In the genomic region with DNA sequence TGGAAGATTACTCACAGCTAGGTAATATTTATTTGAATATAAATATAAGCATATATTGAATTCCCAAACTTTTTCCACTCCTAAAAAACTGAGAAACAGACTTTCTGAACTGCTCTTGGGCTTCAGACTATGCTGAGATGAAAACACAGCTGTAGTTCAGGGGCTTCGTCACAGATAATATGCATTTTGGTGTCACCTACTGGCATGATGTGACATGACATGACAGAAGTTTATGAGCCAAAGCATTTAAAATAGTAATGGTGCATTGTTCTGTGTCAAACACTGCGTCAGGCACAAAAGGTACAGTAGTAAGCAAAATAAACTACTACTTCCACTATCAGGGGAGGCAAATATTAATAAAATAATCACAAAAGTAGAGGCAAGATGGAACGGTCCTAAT, we compare ENCODE assay signal across 9 cellular contexts.
A peak's percentile ranks its signal among the peaks of the same experiment; 100 is the strongest.
DNase-seq lines count a peak whose midpoint lies in the region; ATAC-seq, FAIRE-seq and TF ChIP-seq lines count a peak whose summit lies in the region.
"Had no signal": no experiment of that assay in that cellular context is flagged by ENCODE, and none has a peak within 500 bp of the region (broad histone marks: within the 10 kb centered on the region; RNA-seq: fewer than 3 reads in every experiment).

No MANE protein-coding gene starts in this region.

- ATAC-seq in GM18520 (IDR thresholded peaks at IDR 0.05; ENCODE audit: unreplicated experiment), result peak; percentile 63
- peak; percentile 85 for ATAC-seq in HG03103 (IDR thresholded peaks at IDR 0.05; ENCODE audit: low read depth, unreplicated experiment)

- H3K27me3 ChIP-seq in NT2/D1 (ENCODE audit: insufficient read depth, insufficient read length) (no peaks in the 10 kb centered on the region), H1 (replicated peaks in 1 of 4; ENCODE audit: control insufficient read depth in 3 of 4, extremely low read depth in 1 of 4, insufficient read depth in 3 of 4, low read length in 3 of 4) (peaks cover 0 to 1% (median 0%) of the 10 kb centered on the region in 4 experiments; a peak in 1 of 7 replicates), neural progenitor cell (no peaks in the 10 kb centered on the region)

- no peak overlapping the region for H2BK120ac ChIP-seq in H1 (replicated peaks; ENCODE audit: low read depth, low read length)

- CTCF ChIA-PET in H1 (lab: Charles Lee; ENCODE audit: partially characterized antibody), result interaction anchor here (0.6 to 3.6 kb wide), 33 partner anchors 9 to 395 kb away, joined by 3 to 35 read pairs (median 4); a partner anchor contains a TSS

- no peak overlapping the region for H2BK5ac ChIP-seq in H1 (ENCODE audit: low read depth, low read length)

- H2AFZ ChIP-seq in H1 (ENCODE audit: low read length) (no peak overlapping the region), neural progenitor cell (replicated peaks) (no peak overlapping the region)

- no peak overlapping the region for H3K14ac ChIP-seq in H1 (ENCODE audit: insufficient read length)

- H3K9me3 Mint-ChIP-seq in CD14-positive monocyte (no peaks in the 10 kb centered on the region), neural progenitor cell (no peaks in the 10 kb centered on the region)
- H3K9me3 Mint-ChIP-seq: IgD-negative memory B cell had no signal

- no peaks in the 10 kb centered on the region for H3F3A ChIP-seq in neural progenitor cell (ENCODE audit: low read depth)

- DNase-seq in CD14-positive monocyte (ENCODE audit: low spot score) (no peak), NT2/D1 (ENCODE audit: low read depth, low spot score) (peak; percentile 9), H1 (ENCODE audit: low read depth in 1 of 2, low spot score in 2 of 2) (no peak), neural progenitor cell (ENCODE audit: low spot score) (peak; percentile 45), NCI-H2171 (lab: John Stamatoyannopoulos, UW) (no peak), substantia nigra (lab: John Stamatoyannopoulos, UW) (no peak)

- TF ChIP-seq RAD21 in H1 (IDR thresholded peaks at IDR 0.05 in 1 of 2, conservative IDR thresholded peaks at IDR 0.05 in 1 of 2; ENCODE audit: low read depth in 2 of 2, low read length in 2 of 2), result peak; percentile 75 to 80

- H3K4me3 Mint-ChIP-seq in CD14-positive monocyte (no peak overlapping the region), neural progenitor cell (no peak overlapping the region)
- H3K4me3 Mint-ChIP-seq: IgD-negative memory B cell had no signal

- 71% methylated on average over 3 of the region's 3 CpGs; no CpG with 5 or more reads in 1 of the 2 experiments for WGBS in H1 (ENCODE audit: extremely low coverage in 1 of 2, insufficient coverage in 1 of 2, insufficient read length in 1 of 2, insufficient replicate concordance in 2 of 2, low coverage in 1 of 2, low lambda C conversion rate in 2 of 2, missing lambda C conversion rate in 1 of 2), 2 experiments

- H3K23ac ChIP-seq in H1 (ENCODE audit: insufficient read length), result no peak overlapping the region

- TF ChIP-seq EP300 in H1 (IDR thresholded peaks at IDR 0.05; ENCODE audit: borderline replicate concordance in 1 of 2, low read depth in 2 of 2, low read length in 2 of 2), result no peak

- peaks cover 0 to 3% (median 1%) of the 10 kb centered on the region in 3 donors for H3K27me3 Mint-ChIP-seq in CD14-positive monocyte (ENCODE audit: low read depth in 3 of 3)
- no peaks in the 10 kb centered on the region for H3K27me3 Mint-ChIP-seq in neural progenitor cell (ENCODE audit: insufficient read depth, low read depth)

- H3K79me1 ChIP-seq in H1 (ENCODE audit: low read depth, low read length), result no peaks in the 10 kb centered on the region

- H3K4me1 ChIP-seq in NT2/D1 (ENCODE audit: insufficient read depth, insufficient read length) (no peaks in the 10 kb centered on the region), H1 (replicated peaks in 1 of 4; ENCODE audit: control insufficient read depth in 3 of 4, insufficient read depth in 4 of 4, low read length in 3 of 4) (no peaks in the 10 kb centered on the region), neural progenitor cell (no peaks in the 10 kb centered on the region)

- POLR2A ChIA-PET in H1 (lab: Charles Lee; ENCODE audit: partially characterized antibody), result no interaction called here

- H3K27ac Mint-ChIP-seq in CD14-positive monocyte, result peak overlapping the region in 5 of 7 donors; percentile 20 to 76 (median 41)
- no peak overlapping the region for H3K27ac Mint-ChIP-seq in neural progenitor cell
- H3K27ac Mint-ChIP-seq: IgD-negative memory B cell had no signal

- H3K4me3 ChIP-seq in NT2/D1 (ENCODE audit: insufficient read length, low read depth) (no peak overlapping the region), H1 (ENCODE audit: extremely low read depth in 1 of 4, insufficient read depth in 2 of 4, low read depth in 3 of 4, low read length in 4 of 4) (no peak overlapping the region), neural progenitor cell (no peak overlapping the region)

- H3K36me3 Mint-ChIP-seq in CD14-positive monocyte (no peaks in the 10 kb centered on the region), neural progenitor cell (no peaks in the 10 kb centered on the region)
- H3K36me3 Mint-ChIP-seq: IgD-negative memory B cell had no signal

- H3K4me2 ChIP-seq in H1 (ENCODE audit: insufficient read depth in 1 of 2, low read depth in 2 of 2, low read length in 2 of 2), result no peak overlapping the region
- H3K4me2 ChIP-seq in neural progenitor cell, result no peak overlapping the region

- intact Hi-C loops in CD14-positive monocyte (cut with micrococcal nuclease), result loop anchor here in 1 of 2 donors (10.0 kb wide), 1 partner anchor 298 kb away; no protein-coding TSS in a partner anchor

- no peak overlapping the region for H2AK5ac ChIP-seq in H1 (ENCODE audit: low read depth, low read length)

- H4K20me1 ChIP-seq in H1 (replicated peaks in 1 of 2; ENCODE audit: control insufficient read depth in 1 of 2, insufficient read depth in 2 of 2, low read length in 2 of 2) (no peaks in the 10 kb centered on the region), neural progenitor cell (ENCODE audit: low read depth) (no peaks in the 10 kb centered on the region)

- H2BK12ac ChIP-seq in H1 (ENCODE audit: low read depth, low read length), result no peak overlapping the region

- TF ChIP-seq CTCF in CD14-positive monocyte (IDR thresholded peaks at IDR 0.05) (peak; percentile 73), H1 (IDR thresholded peaks at IDR 0.05; ENCODE audit: control extremely low read depth in 1 of 3, insufficient read depth in 1 of 3, low read depth in 1 of 3, low read length in 3 of 3) (peak in 2 of 3 experiments; percentile 57 to 63; a peak in 3 of 4 replicates), neural progenitor cell (IDR thresholded peaks at IDR 0.05) (peak; percentile 63)

- TF ChIP-seq POLR2A in H1 (IDR thresholded peaks at IDR 0.05; ENCODE audit: control extremely low read depth in 1 of 2, low read depth in 2 of 2, low read length in 2 of 2), result no peak

- no peak overlapping the region for H4K5ac ChIP-seq in H1 (ENCODE audit: insufficient read length, low read depth, low read length)

- no peaks in the 10 kb centered on the region for H3K23me2 ChIP-seq in H1 (ENCODE audit: low read depth, low read length)

- H3K56ac ChIP-seq in H1 (replicated peaks; ENCODE audit: insufficient read length, low read depth, low read length), result no peak overlapping the region

- H3K27ac ChIP-seq in H1 (ENCODE audit: low read depth, low read length) (no peak overlapping the region), neural progenitor cell (no peak overlapping the region), substantia nigra (ENCODE audit: low read depth, low read length, poor library complexity, severe bottlenecking) (no peak overlapping the region)

- no peak overlapping the region for H3K18ac ChIP-seq in H1 (ENCODE audit: extremely low read depth, low read length)

- H3K4me1 Mint-ChIP-seq in CD14-positive monocyte (peaks cover 23% of the 10 kb centered on the region), neural progenitor cell (no peaks in the 10 kb centered on the region)
- H3K4me1 Mint-ChIP-seq: IgD-negative memory B cell had no signal

- no peak overlapping the region for H4K8ac ChIP-seq in H1 (ENCODE audit: extremely low read depth, insufficient read depth, low read length)

- H3K36me3 ChIP-seq in NT2/D1 (ENCODE audit: insufficient read depth, insufficient read length, low read length) (no peaks in the 10 kb centered on the region), H1 (ENCODE audit: control insufficient read depth in 2 of 4, insufficient read depth in 4 of 4, low read length in 3 of 4) (no peaks in the 10 kb centered on the region), neural progenitor cell (no peaks in the 10 kb centered on the region)

- H2BK20ac ChIP-seq in H1 (ENCODE audit: low read length), result no peak overlapping the region

- no peak overlapping the region for H3K4ac ChIP-seq in H1 (replicated peaks; ENCODE audit: insufficient read length, low read depth, low read length)

- H3K9ac ChIP-seq in NT2/D1 (ENCODE audit: insufficient read length, low read depth) (no peak overlapping the region), H1 (replicated peaks in 1 of 4; ENCODE audit: extremely low read depth in 1 of 4, low read depth in 3 of 4, low read length in 3 of 4) (no peak overlapping the region), neural progenitor cell (no peak overlapping the region)

- H2BK15ac ChIP-seq in H1 (ENCODE audit: low read length), result no peak overlapping the region

- FAIRE-seq in H1 (lab: Jason Lieb, UNC), result peak; percentile 74

- H3K79me2 ChIP-seq in H1 (ENCODE audit: control insufficient read depth in 1 of 2, insufficient read depth in 2 of 2, low read length in 2 of 2) (no peaks in the 10 kb centered on the region), neural progenitor cell (ENCODE audit: low read depth) (no peaks in the 10 kb centered on the region)

- H4K91ac ChIP-seq in H1 (replicated peaks; ENCODE audit: insufficient read length, low read length), result no peak overlapping the region

- H3K9me3 ChIP-seq in NT2/D1 (ENCODE audit: insufficient read depth, low read length) (no peaks in the 10 kb centered on the region), H1 (ENCODE audit: insufficient read depth in 2 of 2, low read depth in 1 of 2, low read length in 1 of 2) (no peaks in the 10 kb centered on the region), neural progenitor cell (ENCODE audit: low read depth) (no peaks in the 10 kb centered on the region)

TF ChIP-seq in H1, 55 proteins besides CTCF, POLR2A, EP300 and RAD21:
- TF ChIP-seq CHD1 (IDR thresholded peaks at IDR 0.05; ENCODE audit: low read depth, low read length) (no peak), CREB1 (IDR thresholded peaks at IDR 0.05) (0 out of 2 replicates have a peak, but pooled peaks have one; percentile 27)

Comparison
In these comparisons a context has a peak if more than half of its experiments do, and no peak if none do; other contexts are left out.
1. DNase-seq: peak in NT2/D1 (single experiment) and neural progenitor cell (single experiment); none in CD14-positive monocyte (single experiment), H1 (0 of 2), NCI-H2171 (single experiment) and substantia nigra (0 of 49).
2. Peak in every context shown above with its lines, with median percentiles within 50 percentile points of each other: CTCF ChIP-seq.